ENCODE assay signal across 12 cellular contexts in genomic region chrX:47091149-47091775, GRCh38. TPM values are rescaled to one million over a fixed set of nuclear protein-coding genes. Genes with fewer than 3 reads are reported as not detected.
A peak's percentile ranks its signal among the peaks of the same experiment; 100 is the strongest.
DNase-seq lines count a peak whose midpoint lies in the region; ATAC-seq, FAIRE-seq and TF ChIP-seq lines count a peak whose summit lies in the region.
"Had no signal": no experiment of that assay in that cellular context is flagged by ENCODE, and none has a peak within 500 bp of the region (broad histone marks: within the 10 kb centered on the region; RNA-seq: fewer than 3 reads in every experiment).

No MANE protein-coding gene starts in this region.

- no peak overlapping the region for H3K23ac ChIP-seq in mesendoderm (ENCODE audit: low read length)

- H3K79me2 ChIP-seq in ACC112 (ENCODE audit: control insufficient read depth, insufficient read depth, low read length, unreplicated experiment) (no peaks in the 10 kb centered on the region), endothelial cell of umbilical vein (ENCODE audit: control insufficient read depth, insufficient read depth, low read length) (no peaks in the 10 kb centered on the region), mesendoderm (ENCODE audit: control insufficient read depth, insufficient read depth, low read length) (no peaks in the 10 kb centered on the region)

- no peak overlapping the region for H2AK5ac ChIP-seq in mesendoderm (ENCODE audit: low read length)

- WGBS in mesendoderm (ENCODE audit: extremely low coverage, insufficient coverage, low lambda C conversion rate): no CpG with 5 or more reads among the region's 4 CpGs

- H3K9me3 ChIP-seq in endothelial cell of umbilical vein (replicated peaks; ENCODE audit: control insufficient read depth, insufficient read depth, low read length): no peaks in the 10 kb centered on the region

- H3K27ac ChIP-seq in ACC112 (ENCODE audit: low read depth, low read length) (no peak overlapping the region), endothelial cell of umbilical vein (ENCODE audit: insufficient read depth, low read depth, low read length) (no peak overlapping the region), mesendoderm (ENCODE audit: low read depth, low read length) (no peak overlapping the region)

- H2BK15ac ChIP-seq in mesendoderm (replicated peaks; ENCODE audit: low read depth): no peak overlapping the region

- no peak overlapping the region for H3K4ac ChIP-seq in mesendoderm (ENCODE audit: low read depth, low read length)

- H3K27me3 ChIP-seq in ACC112 (ENCODE audit: insufficient read depth, low read length) (no peaks in the 10 kb centered on the region), endothelial cell of umbilical vein (ENCODE audit: control insufficient read depth in 2 of 2, insufficient read depth in 2 of 2, low read length in 2 of 2) (no peaks in the 10 kb centered on the region), mesendoderm (ENCODE audit: insufficient read depth, low read length, poor library complexity) (no peaks in the 10 kb centered on the region)

- H3K9me1 ChIP-seq in endothelial cell of umbilical vein (replicated peaks; ENCODE audit: control insufficient read depth, extremely low read depth, insufficient read depth, low read length): no peaks in the 10 kb centered on the region

- no peak for TF ChIP-seq POLR2A in endothelial cell of umbilical vein (IDR thresholded peaks at IDR 0.05; ENCODE audit: low read depth, low read length)

- DNase-seq in GM20000 (ENCODE audit: low spot score) (peak; percentile 33), NCI-H2107 treated with DMSO at 0.1 percent for 48 hours (lab: John Stamatoyannopoulos, UW; ENCODE audit: unreplicated experiment) (peak; percentile 92), endothelial cell of umbilical vein (ENCODE audit: low read depth, low spot score) (no peak), SIG-M5 (lab: John Stamatoyannopoulos, UW) (no peak), mesendoderm (no peak), NCI-H2196 (lab: John Stamatoyannopoulos, UW; ENCODE audit: unreplicated experiment) (no peak)
- DNase-seq: stimulated activated naive B cell treated with anti-CD40 and anti-IgM and Interleukin-4, amounts not matched to agents 10 μg/mL and 1 μg/mL and 100 μg/mL, for 72 hours; SW 1271 had no signal

- no peak overlapping the region for H3K4me2 ChIP-seq in endothelial cell of umbilical vein (ENCODE audit: insufficient read depth, low read length)
- no peak overlapping the region for H3K4me2 ChIP-seq in mesendoderm (ENCODE audit: low read length)

- H4K20me1 ChIP-seq in endothelial cell of umbilical vein (replicated peaks; ENCODE audit: control insufficient read depth, extremely low read depth, insufficient read depth, low read length): no peaks in the 10 kb centered on the region

- no peaks in the 10 kb centered on the region for H3K4me1 ChIP-seq in ACC112 (ENCODE audit: control insufficient read depth, insufficient read depth, low read length, unreplicated experiment)
- H3K4me1 ChIP-seq in endothelial cell of umbilical vein (ENCODE audit: control insufficient read depth, extremely low read depth, insufficient read depth, low read length): no peaks in the 10 kb centered on the region
- no peaks in the 10 kb centered on the region for H3K4me1 ChIP-seq in mesendoderm (ENCODE audit: control insufficient read depth, low read depth, low read length)

- no peak overlapping the region for H2BK120ac ChIP-seq in mesendoderm (ENCODE audit: low read depth, low read length)

- no peak overlapping the region for H3K9ac ChIP-seq in endothelial cell of umbilical vein (replicated peaks; ENCODE audit: extremely low read depth, insufficient read depth, low read length)
- H3K9ac ChIP-seq in mesendoderm (ENCODE audit: low read length): no peak overlapping the region

- no peak overlapping the region for H4K8ac ChIP-seq in mesendoderm (ENCODE audit: low read depth, low read length)

- ATAC-seq in HG03095 (IDR thresholded peaks at IDR 0.05; ENCODE audit: unreplicated experiment): no peak

- H2BK5ac ChIP-seq in mesendoderm (ENCODE audit: low read length): no peak overlapping the region

- H3K56ac ChIP-seq in mesendoderm (ENCODE audit: low read length): no peak overlapping the region

- POLR2A ChIA-PET in endothelial cell of umbilical vein (lab: Charles Lee): no interaction called here

- no peak overlapping the region for H3K4me3 ChIP-seq in ACC112 (ENCODE audit: low read depth, low read length)
- H3K4me3 ChIP-seq in endothelial cell of umbilical vein (replicated peaks in 1 of 3; ENCODE audit: insufficient read depth in 1 of 3, low read depth in 1 of 3, low read length in 3 of 3): no peak overlapping the region
- no peak overlapping the region for H3K4me3 ChIP-seq in mesendoderm (ENCODE audit: low read length)

- no peak overlapping the region for H4K5ac ChIP-seq in mesendoderm (ENCODE audit: low read length)

- CTCF ChIA-PET in endothelial cell of umbilical vein (lab: Charles Lee): interaction anchor here (1.1 to 1.2 kb wide), 2 partner anchors 44 to 61 kb away, joined by 3 to 7 read pairs; no protein-coding TSS in a partner anchor

- H3K18ac ChIP-seq in mesendoderm (ENCODE audit: low read length): no peak overlapping the region

- peak overlapping the region; percentile 25 for H2AFZ ChIP-seq in ACC112 (ENCODE audit: low read length, unreplicated experiment)
- no peak overlapping the region for H2AFZ ChIP-seq in endothelial cell of umbilical vein (ENCODE audit: low read depth, low read length)

- dilution Hi-C loops in endothelial cell of umbilical vein (cut with MboI; ENCODE audit: extremely low pct_ligation_motif_present, low sequenced_read_pairs): no loop called here

- no peak for TF ChIP-seq CTCF in GM20000 (IDR thresholded peaks at IDR 0.05; ENCODE audit: extremely low read depth, missing control alignments)
- no peak for TF ChIP-seq CTCF in endothelial cell of umbilical vein (IDR thresholded peaks at IDR 0.05; ENCODE audit: extremely low read depth in 1 of 2, insufficient read depth in 1 of 2, low read depth in 1 of 2, low read length in 2 of 2)

- H3K79me1 ChIP-seq in mesendoderm (ENCODE audit: low read length): no peaks in the 10 kb centered on the region

- FAIRE-seq in endothelial cell of umbilical vein (lab: Jason Lieb, UNC): peak; percentile 37

- no peaks in the 10 kb centered on the region for H3K36me3 ChIP-seq in ACC112 (ENCODE audit: insufficient read depth, low read length)
- no peaks in the 10 kb centered on the region for H3K36me3 ChIP-seq in endothelial cell of umbilical vein (ENCODE audit: control insufficient read depth in 2 of 2, extremely low read depth in 1 of 2, insufficient read depth in 2 of 2, low read length in 2 of 2)
- no peaks in the 10 kb centered on the region for H3K36me3 ChIP-seq in mesendoderm (ENCODE audit: control insufficient read depth, insufficient read depth, low read length)

- no TSS peak for BruUV-seq in endothelial cell of umbilical vein (replicated peaks; lab: Mats Ljungman, UMichigan)

- intact Hi-C loops in endothelial cell of umbilical vein (cut with micrococcal nuclease): loop anchor here (5.0 to 10.0 kb wide), 3 partner anchors 189 to 536 kb away; no protein-coding TSS in a partner anchor

TF ChIP-seq in endothelial cell of umbilical vein, 7 proteins besides CTCF, POLR2A, EP300 and RAD21 (continues in another document):
- TF ChIP-seq FOS (IDR thresholded peaks at IDR 0.05; ENCODE audit: borderline replicate concordance, insufficient read depth, low read length): no peak
- no peak for TF ChIP-seq EZH2 (IDR thresholded peaks at IDR 0.05; ENCODE audit: borderline replicate concordance, low read depth, low read length, severe bottlenecking)
- no peak for TF ChIP-seq MYC (IDR thresholded peaks at IDR 0.05; ENCODE audit: low read depth, low read length)
- no peak for TF ChIP-seq JUN (IDR thresholded peaks at IDR 0.05; ENCODE audit: borderline replicate concordance, insufficient read depth, insufficient read length, low read depth)
- no peak for TF ChIP-seq MAX (IDR thresholded peaks at IDR 0.05; ENCODE audit: insufficient read depth, insufficient read length)
- no peak for TF ChIP-seq POLR2AphosphoS5 (IDR thresholded peaks at IDR 0.05; ENCODE audit: insufficient read depth, low read depth, low read length)

RNA-seq across cellular contexts. Expression of gene RGN, which starts 13.0 kb away (rescaled TPM):
- 0.73 and 1.4 TPM in 2 replicates for total RNA-seq in endothelial cell of umbilical vein
- 0.27 and 0.58 TPM in 2 replicates for polyA plus RNA-seq in endothelial cell of umbilical vein
- 0.35 and 0.59 TPM in 2 replicates for polyA plus RNA-seq in endothelial cell of umbilical vein (2011; cell fraction: cytosol; rRNA removed)
- 0.41 and 0.45 TPM in 2 replicates for polyA plus RNA-seq in endothelial cell of umbilical vein (2011; cell fraction: nucleus; rRNA removed)
- polyA plus RNA-seq in endothelial cell of umbilical vein (2012): 0.12 and 0.25 TPM in 2 replicates
- polyA minus RNA-seq in endothelial cell of umbilical vein: not detected in 2 replicates
- not detected for polyA minus RNA-seq in endothelial cell of umbilical vein (2011; cell fraction: cytosol; rRNA and poly(A)+ RNA removed)
- polyA minus RNA-seq in endothelial cell of umbilical vein (2011; cell fraction: nucleus; rRNA and poly(A)+ RNA removed): 0.38 and 1.4 TPM in 2 replicates
- 0.94 TPM for polyA plus RNA-seq in mesendoderm (2013, experiment 1 of 2)
- polyA plus RNA-seq in mesendoderm (2013, experiment 2 of 2): 1.1 TPM
- total RNA-seq: LHCN-M2 had no signal
- polyA plus RNA-seq: CD14-positive monocyte had no signal

RNA-seq across cellular contexts. Expression of gene NDUFB11, which starts 53.2 kb away (rescaled TPM):
- total RNA-seq in endothelial cell of umbilical vein: 65.2 and 79.8 TPM in 2 replicates
- 88.0 and 110 TPM in 2 replicates for polyA plus RNA-seq in endothelial cell of umbilical vein
- polyA plus RNA-seq in endothelial cell of umbilical vein (2011; cell fraction: cytosol; rRNA removed): 71.6 and 73.6 TPM in 2 replicates
- polyA plus RNA-seq in endothelial cell of umbilical vein (2011; cell fraction: nucleus; rRNA removed): 19.5 and 26.8 TPM in 2 replicates
- polyA plus RNA-seq in endothelial cell of umbilical vein (2012): 49.1 and 77.0 TPM in 2 replicates
- polyA minus RNA-seq in endothelial cell of umbilical vein: 39.8 and 42.4 TPM in 2 replicates
- polyA minus RNA-seq in endothelial cell of umbilical vein (2011; cell fraction: cytosol; rRNA and poly(A)+ RNA removed): 154 TPM
- polyA minus RNA-seq in endothelial cell of umbilical vein (2011; cell fraction: nucleus; rRNA and poly(A)+ RNA removed): 5.5 and 6.3 TPM in 2 replicates
- 100 TPM for polyA plus RNA-seq in mesendoderm (2013, experiment 1 of 2)
- 101 TPM for polyA plus RNA-seq in mesendoderm (2013, experiment 2 of 2)

RNA-seq across cellular contexts. Expression of gene RBM10, which starts 53.8 kb away (rescaled TPM):
- total RNA-seq in endothelial cell of umbilical vein: 49.6 and 51.5 TPM in 2 replicates
- 37.3 and 38.2 TPM in 2 replicates for polyA plus RNA-seq in endothelial cell of umbilical vein
- polyA plus RNA-seq in endothelial cell of umbilical vein (2011; cell fraction: cytosol; rRNA removed): 34.6 and 38.1 TPM in 2 replicates
- polyA plus RNA-seq in endothelial cell of umbilical vein (2011; cell fraction: nucleus; rRNA removed): 57.3 and 60.5 TPM in 2 replicates
- 29.9 and 31.9 TPM in 2 replicates for polyA plus RNA-seq in endothelial cell of umbilical vein (2012)
- 27.3 and 34.4 TPM in 2 replicates for polyA minus RNA-seq in endothelial cell of umbilical vein
- polyA minus RNA-seq in endothelial cell of umbilical vein (2011; cell fraction: cytosol; rRNA and poly(A)+ RNA removed): 43.2 TPM
- polyA minus RNA-seq in endothelial cell of umbilical vein (2011; cell fraction: nucleus; rRNA and poly(A)+ RNA removed): 13.8 and 19.1 TPM in 2 replicates
- polyA plus RNA-seq in mesendoderm (2013, experiment 1 of 2): 49.5 TPM
- polyA plus RNA-seq in mesendoderm (2013, experiment 2 of 2): 49.6 TPM

Comparison
In these comparisons a context has a peak if more than half of its experiments do, and no peak if none do; other contexts are left out.
1. DNase-seq: peak in GM20000 (single experiment) and NCI-H2107 treated with DMSO at 0.1 percent for 48 hours (single experiment); none in endothelial cell of umbilical vein (single experiment), SIG-M5 (single experiment), mesendoderm (single experiment) and NCI-H2196 (single experiment).